Comparison of ENCODE assay signal across 1 cellular context in the genomic region with DNA sequence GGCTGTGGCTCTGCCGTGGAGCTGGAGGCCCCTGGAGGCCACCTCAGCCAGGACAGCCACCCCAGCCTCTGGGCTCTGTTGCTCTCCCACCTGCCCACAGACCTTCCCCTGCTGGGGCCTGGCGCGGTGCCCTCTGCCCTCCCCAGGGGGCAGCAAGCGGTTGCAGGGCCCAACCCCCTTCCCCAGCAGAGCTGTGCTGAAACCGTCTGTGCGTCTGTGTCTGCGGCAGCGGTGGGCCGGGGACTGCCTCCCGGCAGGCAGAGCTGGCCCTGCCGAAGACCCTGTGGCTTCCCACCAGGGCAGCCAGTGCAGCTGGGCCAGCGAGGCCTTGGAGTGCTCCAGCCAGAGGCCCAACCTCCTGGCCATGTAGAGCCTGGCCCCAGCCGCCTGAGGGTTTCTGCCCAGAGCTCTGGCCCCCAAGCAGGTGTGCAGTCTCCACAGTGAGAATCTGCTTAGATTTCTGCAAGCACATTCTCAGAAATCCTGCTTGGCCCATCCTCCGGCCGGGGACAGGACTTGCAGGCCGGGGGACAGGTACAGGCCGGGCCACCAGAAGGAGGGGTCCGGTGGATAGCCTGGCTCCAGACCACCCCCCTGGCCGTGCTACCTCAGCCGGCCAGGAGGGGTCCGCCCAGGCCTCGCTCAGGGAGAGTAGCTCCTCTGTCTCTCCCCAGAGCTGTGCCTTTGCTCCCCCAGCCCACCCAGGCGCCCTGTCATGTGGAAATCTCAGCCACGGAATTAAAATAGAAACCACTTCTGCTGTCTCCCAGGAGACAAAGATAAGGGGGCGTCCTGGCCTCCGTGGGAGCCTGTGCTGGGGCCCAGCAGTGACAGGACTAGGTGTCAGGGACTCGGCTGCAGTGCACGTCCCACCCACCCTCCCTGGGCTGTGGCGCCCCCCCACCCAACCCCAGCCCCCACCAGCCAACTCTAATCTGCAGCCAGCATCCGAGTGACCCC.
A peak's percentile ranks its signal among the peaks of the same experiment; 100 is the strongest.
TF ChIP-seq lines count a peak whose summit lies in the region.

No MANE protein-coding gene starts in this region.

TF ChIP-seq in K562, 482 proteins besides CTCF, POLR2A, EP300 and RAD21:
- peak; percentile 55 for TF ChIP-seq POLR2G (IDR thresholded peaks at IDR 0.05; ENCODE audit: low read depth, low read length)
- TF ChIP-seq SIX5 (IDR thresholded peaks at IDR 0.05; ENCODE audit: borderline replicate concordance in 1 of 2, insufficient read depth in 1 of 2, low read depth in 1 of 2, low read length in 2 of 2): no peak
- TF ChIP-seq NFIC (IDR thresholded peaks at IDR 0.05): 0 out of 2 replicates have a peak, but pooled peaks have one; percentile 4
- TF ChIP-seq, protein P1, sequence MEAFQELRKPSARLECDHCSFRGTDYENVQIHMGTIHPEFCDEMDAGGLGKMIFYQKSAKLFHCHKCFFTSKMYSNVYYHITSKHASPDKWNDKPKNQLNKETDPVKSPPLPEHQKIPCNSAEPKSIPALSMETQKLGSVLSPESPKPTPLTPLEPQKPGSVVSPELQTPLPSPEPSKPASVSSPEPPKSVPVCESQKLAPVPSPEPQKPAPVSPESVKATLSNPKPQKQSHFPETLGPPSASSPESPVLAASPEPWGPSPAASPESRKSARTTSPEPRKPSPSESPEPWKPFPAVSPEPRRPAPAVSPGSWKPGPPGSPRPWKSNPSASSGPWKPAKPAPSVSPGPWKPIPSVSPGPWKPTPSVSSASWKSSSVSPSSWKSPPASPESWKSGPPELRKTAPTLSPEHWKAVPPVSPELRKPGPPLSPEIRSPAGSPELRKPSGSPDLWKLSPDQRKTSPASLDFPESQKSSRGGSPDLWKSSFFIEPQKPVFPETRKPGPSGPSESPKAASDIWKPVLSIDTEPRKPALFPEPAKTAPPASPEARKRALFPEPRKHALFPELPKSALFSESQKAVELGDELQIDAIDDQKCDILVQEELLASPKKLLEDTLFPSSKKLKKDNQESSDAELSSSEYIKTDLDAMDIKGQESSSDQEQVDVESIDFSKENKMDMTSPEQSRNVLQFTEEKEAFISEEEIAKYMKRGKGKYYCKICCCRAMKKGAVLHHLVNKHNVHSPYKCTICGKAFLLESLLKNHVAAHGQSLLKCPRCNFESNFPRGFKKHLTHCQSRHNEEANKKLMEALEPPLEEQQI (IDR thresholded peaks at IDR 0.05): no peak
- no peak for TF ChIP-seq EP400 (IDR thresholded peaks at IDR 0.05)
- TF ChIP-seq NR2C2 (CRISPR knock-in tag; IDR thresholded peaks at IDR 0.05): no peak
- TF ChIP-seq NR2C2 (tag; IDR thresholded peaks at IDR 0.05): no peak
